1 cellular context compared by ENCODE assay signal in the genomic region with DNA sequence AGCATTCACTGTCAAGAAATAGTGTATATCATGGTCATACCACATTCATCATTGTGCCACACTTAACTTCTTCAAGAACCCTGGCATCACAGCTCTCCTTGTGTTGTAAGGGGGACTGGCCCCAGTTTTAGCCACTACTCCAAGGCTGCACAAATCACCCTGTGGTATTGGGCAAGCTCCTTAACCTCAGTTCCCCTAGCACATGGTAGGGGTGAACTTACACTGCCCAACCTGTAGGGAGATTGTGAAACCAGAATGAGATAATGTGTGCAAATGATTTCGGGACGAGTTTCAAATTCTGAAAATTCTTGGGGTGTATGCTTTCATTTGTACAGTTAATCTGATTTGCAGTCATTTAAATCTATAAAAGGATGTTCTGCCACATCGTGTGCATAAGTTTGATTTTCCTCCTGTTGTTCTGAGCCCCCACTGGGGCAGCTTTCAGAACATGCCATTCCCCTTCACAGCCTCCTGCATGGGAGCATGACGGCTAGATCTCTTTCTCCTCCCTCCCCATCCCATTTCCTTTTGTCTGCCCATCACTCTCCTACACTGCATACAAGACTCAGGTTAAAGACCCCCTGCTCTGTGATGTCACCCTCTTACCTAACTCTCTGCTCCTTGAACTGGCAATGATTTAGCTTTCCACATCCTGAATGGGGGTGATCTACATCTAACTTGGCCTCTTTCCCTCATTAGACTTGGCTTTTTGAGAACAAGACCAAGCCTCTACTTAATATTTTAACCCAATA.
TF ChIP-seq lines count a peak whose summit lies in the region.

No MANE protein-coding gene starts in this region.

TF ChIP-seq in H1, 55 proteins besides CTCF, POLR2A, EP300 and RAD21:
- TF ChIP-seq SP4 (IDR thresholded peaks at IDR 0.05; ENCODE audit: low read length) (no peak), CEBPB (IDR thresholded peaks at IDR 0.05; ENCODE audit: low read depth, low read length) (peak; percentile 51; the same call in 1 of the 2 replicates)
- TF ChIP-seq, protein P1, sequence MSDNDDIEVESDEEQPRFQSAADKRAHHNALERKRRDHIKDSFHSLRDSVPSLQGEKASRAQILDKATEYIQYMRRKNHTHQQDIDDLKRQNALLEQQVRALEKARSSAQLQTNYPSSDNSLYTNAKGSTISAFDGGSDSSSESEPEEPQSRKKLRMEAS (IDR thresholded peaks at IDR 0.05): peak; percentile 47; the same call in 1 of the 2 replicates
TF ChIP-seq in H1: peak in this region for 2.
